Comparison of ENCODE assay signal across 19 cellular contexts in the genomic region with DNA sequence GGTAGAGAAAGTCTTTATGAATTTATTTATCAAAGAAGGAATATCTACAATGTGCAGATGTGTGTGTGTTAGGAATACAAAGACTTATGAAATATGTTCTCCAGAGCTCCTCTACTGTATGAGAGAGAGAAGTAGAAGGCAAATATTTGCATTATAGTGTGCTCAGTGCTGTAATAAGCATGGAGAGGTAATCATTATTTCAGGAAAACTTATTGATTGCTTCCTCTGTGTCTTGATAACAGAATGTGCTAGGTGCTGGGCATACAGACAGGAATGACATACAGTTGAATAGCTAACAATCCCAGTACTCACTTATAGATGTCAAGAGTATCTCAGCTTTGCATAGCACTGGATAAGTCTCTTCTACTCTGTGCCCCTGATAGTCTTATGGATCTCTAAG. TPM values are rescaled to one million over a fixed set of nuclear protein-coding genes. Genes with fewer than 3 reads are reported as not detected.
DNase-seq lines count a peak whose midpoint lies in the region; ATAC-seq, FAIRE-seq and TF ChIP-seq lines count a peak whose summit lies in the region.
"Had no signal": no experiment of that assay in that cellular context is flagged by ENCODE, and none has a peak within 500 bp of the region (broad histone marks: within the 10 kb centered on the region; RNA-seq: fewer than 3 reads in every experiment).

No MANE protein-coding gene starts in this region.

- BruUV-seq in HepG2 (replicated peaks; lab: Mats Ljungman, UMichigan), result no TSS peak

- TF ChIP-seq CTCF in natural killer cell (IDR thresholded peaks at IDR 0.05) (no peak), HepG2 (CRISPR knock-in tag; IDR thresholded peaks at IDR 0.05) (no peak)

- peak overlapping the region; percentile 36 to 90 for H3K27ac Mint-ChIP-seq in natural killer cell
- peak overlapping the region in 1 of 2 donors; percentile 69 for H3K27ac Mint-ChIP-seq in natural killer cell treated with Interleukin-12 subunit alpha and Interleukin-12 subunit beta and Interleukin-15 and Interleukin-18, amount 100 ng/mL, for 72 hours
- H3K27ac Mint-ChIP-seq: CD4-positive, alpha-beta memory T cell; GM23338; HFFc6 had no signal

- no peaks in the 10 kb centered on the region for H3K4me1 ChIP-seq in HepG2 (ENCODE audit: insufficient read depth, low read length)

- no peak overlapping the region for H2AFZ ChIP-seq in HepG2 (ENCODE audit: low read length)
- H2AFZ ChIP-seq: GM23338 had no signal

- H3K36me3 Mint-ChIP-seq in natural killer cell, result peaks cover 7% of the 10 kb centered on the region
- H3K36me3 Mint-ChIP-seq in natural killer cell treated with Interleukin-12 subunit alpha and Interleukin-12 subunit beta and Interleukin-15 and Interleukin-18, amount 100 ng/mL, for 72 hours, result peaks cover 18% of the 10 kb centered on the region

- no peak for FAIRE-seq in HepG2 (lab: Jason Lieb, UNC)
- FAIRE-seq: GM12878 had no signal

- H3K9me3 ChIP-seq in HepG2 (ENCODE audit: low read length), result no peaks in the 10 kb centered on the region
- H3K9me3 ChIP-seq: BLaER1 had no signal

- H3K79me2 ChIP-seq in HepG2 (ENCODE audit: insufficient read depth, low read length), result no peaks in the 10 kb centered on the region

- CTCF ChIA-PET in HepG2 (lab: Yijun Ruan, JAX; ENCODE audit: low intra/inter-chr PET ratio, low total read pairs), result no interaction called here

- H3K27me3 ChIP-seq in HepG2 (ENCODE audit: control insufficient read depth in 1 of 2, insufficient read depth in 2 of 2, low read length in 2 of 2), result no peaks in the 10 kb centered on the region
- H3K27me3 ChIP-seq: BLaER1 had no signal

- DNase-seq in NCI-H2029 treated with DMSO at 0.1 percent for 48 hours (lab: John Stamatoyannopoulos, UW) (peak; percentile 24), NCI-H2029 (lab: John Stamatoyannopoulos, UW) (no peak), natural killer cell (no peak), HepG2 (ENCODE audit: low spot score) (no peak)
- no peak for DNase-seq in natural killer cell treated with Interleukin-12 subunit alpha and Interleukin-12 subunit beta and Interleukin-15 and Interleukin-18, amount 100 ng/mL, for 72 hours (ENCODE audit: low spot score)
- DNase-seq: 8988T; CD4-positive, alpha-beta memory T cell; DMS153; DND-41; EL; H7; HFFc6 had no signal

- H3K9me3 Mint-ChIP-seq in natural killer cell, result no peaks in the 10 kb centered on the region
- no peaks in the 10 kb centered on the region for H3K9me3 Mint-ChIP-seq in natural killer cell treated with Interleukin-12 subunit alpha and Interleukin-12 subunit beta and Interleukin-15 and Interleukin-18, amount 100 ng/mL, for 72 hours
- H3K9me3 Mint-ChIP-seq: CD14-positive monocyte; CD4-positive, alpha-beta memory T cell; GM23338; HFFc6 had no signal

- intact Hi-C loops in natural killer cell (cut with micrococcal nuclease), result no loop called here
- intact Hi-C loops in HepG2 (cut with micrococcal nuclease; ENCODE audit: unreplicated experiment), result no loop called here

- no peak overlapping the region for H3K4me2 ChIP-seq in HepG2 (ENCODE audit: low read depth, low read length)
- H3K4me2 ChIP-seq: BLaER1, GM23338 had no signal

- H3K36me3 ChIP-seq in HepG2 (replicated peaks in 1 of 2; ENCODE audit: control insufficient read depth in 1 of 2, insufficient read depth in 2 of 2, low read length in 2 of 2), result peaks cover 3 to 19% of the 10 kb centered on the region in 2 experiments; a peak in 4 of 5 replicates

- H3K4me3 Mint-ChIP-seq in natural killer cell, result peak overlapping the region; percentile 43
- no peak overlapping the region for H3K4me3 Mint-ChIP-seq in natural killer cell treated with Interleukin-12 subunit alpha and Interleukin-12 subunit beta and Interleukin-15 and Interleukin-18, amount 100 ng/mL, for 72 hours
- H3K4me3 Mint-ChIP-seq: CD14-positive monocyte; CD4-positive, alpha-beta memory T cell; GM23338; HFFc6 had no signal

- no peaks in the 10 kb centered on the region for H4K20me1 ChIP-seq in HepG2 (ENCODE audit: insufficient read depth, low read length)

- ATAC-seq in natural killer cell (no peak), HepG2 (peak; percentile 75; the same call in 2 of the 3 replicates), HG03025 (IDR thresholded peaks at IDR 0.05; ENCODE audit: low FRiP score, unreplicated experiment) (no peak), HG03045 (IDR thresholded peaks at IDR 0.05; ENCODE audit: unreplicated experiment) (no peak)
- no peak for ATAC-seq in natural killer cell treated with Interleukin-12 subunit alpha and Interleukin-12 subunit beta and Interleukin-15 and Interleukin-18, amount 100 ng/mL, for 72 hours
- ATAC-seq: GM12878, GM23338, HCT116 had no signal

- no peak overlapping the region for H3K4me3 ChIP-seq in HepG2 (replicated peaks in 1 of 3; ENCODE audit: insufficient read depth in 1 of 3, low read depth in 2 of 3, low read length in 3 of 3)
- H3K4me3 ChIP-seq: BLaER1, GM12878, GM23338 had no signal

- no peak for TF ChIP-seq POLR2A in HepG2 (IDR thresholded peaks at IDR 0.05; ENCODE audit: insufficient read depth in 1 of 2, low read depth in 2 of 2, low read length in 2 of 2)

- TF ChIP-seq EP300 in HepG2 (IDR thresholded peaks at IDR 0.05; ENCODE audit: low read depth in 2 of 2, low read length in 2 of 2) (no peak), HepG2 (CRISPR knock-in tag; IDR thresholded peaks at IDR 0.05; ENCODE audit: borderline replicate concordance) (no peak)

- no peak overlapping the region for H3K27ac ChIP-seq in HepG2 (ENCODE audit: extremely low read length, insufficient read depth, low read length)
- H3K27ac ChIP-seq: BLaER1 had no signal

- no peak for TF ChIP-seq RAD21 in HepG2 (CRISPR knock-in tag; IDR thresholded peaks at IDR 0.05)

- H3K27me3 Mint-ChIP-seq in natural killer cell (ENCODE audit: low read depth in 2 of 2), result no peaks in the 10 kb centered on the region
- H3K27me3 Mint-ChIP-seq in natural killer cell treated with Interleukin-12 subunit alpha and Interleukin-12 subunit beta and Interleukin-15 and Interleukin-18, amount 100 ng/mL, for 72 hours, result no peaks in the 10 kb centered on the region
- H3K27me3 Mint-ChIP-seq: CD4-positive, alpha-beta memory T cell had no signal

- H3K4me1 Mint-ChIP-seq in natural killer cell, result peaks cover 42 to 48% of the 10 kb centered on the region in 2 donors
- peaks cover 35 to 50% of the 10 kb centered on the region in 2 donors for H3K4me1 Mint-ChIP-seq in natural killer cell treated with Interleukin-12 subunit alpha and Interleukin-12 subunit beta and Interleukin-15 and Interleukin-18, amount 100 ng/mL, for 72 hours (ENCODE audit: low read depth in 2 of 2)

- no peak overlapping the region for H3K9ac ChIP-seq in HepG2 (ENCODE audit: insufficient read depth, low read depth, low read length)
- H3K9ac ChIP-seq: BLaER1 had no signal

- in situ Hi-C loops in HepG2 (cut with HindIII; ENCODE audit: extremely low pct_ligation_motif_present, low pct_unique_long_range_greater_than_20kb), result no loop called here

- POLR2A ChIA-PET in HepG2 (lab: Yijun Ruan, JAX), result interaction anchor here (1.1 kb wide), 1 partner anchor 30 kb away, joined by 4 read pairs; the partner anchor contains the start of gene ATG7

TF ChIP-seq in HepG2, 621 proteins besides CTCF, POLR2A, EP300 and RAD21:
- TF ChIP-seq NONO (IDR thresholded peaks at IDR 0.05) (no peak), NONO (CRISPR knock-in tag; conservative IDR thresholded peaks at IDR 0.05) (no peak), MIXL1 (CRISPR knock-in tag; IDR thresholded peaks at IDR 0.05) (0 out of 2 replicates have a peak, but pooled peaks have one; percentile 26), KAT2B (IDR thresholded peaks at IDR 0.05; ENCODE audit: borderline replicate concordance, low read depth, low read length) (peak; percentile 34; the same call in 1 of the 2 replicates), SNAPC2 (CRISPR knock-in tag; IDR thresholded peaks at IDR 0.05) (no peak)

RNA-seq across cellular contexts. Expression of gene ATG7, which starts 30.2 kb away (rescaled TPM):
- total RNA-seq in natural killer cell (10 to 100 TPM; 55.3 to 72.9 (median 68.6) TPM), HepG2 (2016; rRNA removed; fragmentation: Illumina TruSeq; extraction: Trizol) (22.1 and 31.4 TPM in 2 replicates)
- total RNA-seq in natural killer cell treated with Interleukin-12 subunit alpha and Interleukin-12 subunit beta and Interleukin-15 and Interleukin-18, amount 100 ng/mL, for 72 hours, result 10 to 100 TPM; 45.0 to 79.9 TPM
- 15.8 and 23.9 TPM in 2 replicates for total RNA-seq in HepG2 (2016; cell fraction: cytosol; rRNA removed; fragmentation: Illumina TruSeq; extraction: Trizol; ENCODE audit: low read depth)
- total RNA-seq in HepG2 (2016; cell fraction: insoluble cytoplasmic fraction; rRNA removed; fragmentation: Illumina TruSeq; extraction: Trizol), result 23.4 and 25.5 TPM in 2 replicates
- 12.2 and 17.6 TPM in 2 replicates for total RNA-seq in HepG2 (2016; cell fraction: membrane; rRNA removed; fragmentation: Illumina TruSeq; extraction: Trizol)
- total RNA-seq in HepG2 (2016; cell fraction: nucleus; rRNA removed; fragmentation: Illumina TruSeq; extraction: Trizol), result 30.5 and 30.8 TPM in 2 replicates
- polyA plus RNA-seq in HepG2 (2011; rRNA removed), result 7.8 and 7.9 TPM in 2 replicates
- polyA plus RNA-seq in HepG2 (2011; cell fraction: cytosol; rRNA removed), result 8.6 and 9.9 TPM in 2 replicates
- polyA plus RNA-seq in HepG2 (2011; cell fraction: nucleus; rRNA removed), result 8.8 and 12.1 TPM in 2 replicates
- 7.2 and 9.9 TPM in 2 replicates for polyA plus RNA-seq in HepG2 (2012)
- 3.6 and 4.5 TPM in 2 replicates for polyA plus RNA-seq in HepG2 (2016; cell fraction: cytosol; fragmentation: Illumina TruSeq; extraction: Trizol; ENCODE audit: low read depth)
- polyA plus RNA-seq in HepG2 (2016; cell fraction: insoluble cytoplasmic fraction; fragmentation: Illumina TruSeq; extraction: Trizol; ENCODE audit: low read depth), result 17.1 and 17.3 TPM in 2 replicates
- polyA plus RNA-seq in HepG2 (2016; cell fraction: membrane; fragmentation: Illumina TruSeq; extraction: Trizol; ENCODE audit: low read depth), result 5.1 and 5.2 TPM in 2 replicates
- 6.9 and 8.1 TPM in 2 replicates for polyA plus RNA-seq in HepG2 (2016; cell fraction: nucleus; fragmentation: Illumina TruSeq; extraction: Trizol; ENCODE audit: insufficient read depth, low read depth)
- polyA minus RNA-seq in HepG2 (2011; rRNA and poly(A)+ RNA removed; ENCODE audit: low replicate concordance), result 20.6 and 45.9 TPM in 2 replicates
- polyA minus RNA-seq in HepG2 (2011; cell fraction: cytosol; rRNA and poly(A)+ RNA removed), result 9.0 and 9.6 TPM in 2 replicates
- 28.8 and 42.5 TPM in 2 replicates for polyA minus RNA-seq in HepG2 (2011; cell fraction: nucleus; rRNA and poly(A)+ RNA removed)
